ENCODE assay signal across 8 cellular contexts in genomic region chr9:35732185-35733108, GRCh38. TPM values are rescaled to one million over a fixed set of nuclear protein-coding genes. Genes with fewer than 3 reads are reported as not detected.
DNase-seq lines count a peak whose midpoint lies in the region; ATAC-seq and TF ChIP-seq lines count a peak whose summit lies in the region.

CREB3 (plus strand) TSS chr9:35732666; CDS start chr9:35732773, 107 bp downstream.
TLN1 (minus strand) TSS chr9:35732195; CDS start chr9:35725694, 6,501 bp downstream.

- DNase-seq in DMS79 (lab: John Stamatoyannopoulos, UW) (peak; percentile 97), KG1 (lab: John Stamatoyannopoulos, UW) (peak; percentile 98), erythroblast (lab: John Stamatoyannopoulos, UW) (peak; percentile 96 to 97)
- DNase-seq in activated T-cell treated with anti-CD3 and anti-CD28 coated beads, Interleukin-2, amount 50 U/mL, for 24 hours, result peak; percentile 97
- DNase-seq in stimulated activated CD8-positive, alpha-beta memory T cell treated with anti-CD3 and anti-CD28 coated beads, Interleukin-7, amount 100 ng/mL, for 24 hours (ENCODE audit: low read depth), result peak; percentile 93

- no peaks in the 10 kb centered on the region for H3K9me3 ChIP-seq in mucosa of stomach (ENCODE audit: control insufficient read depth, low read length)

- peak within 1 kb of the TSS; percentile 77 for H3K9ac ChIP-seq in mucosa of stomach (ENCODE audit: low read length)

- H3K27me3 ChIP-seq in mucosa of stomach (ENCODE audit: control insufficient read depth, insufficient read depth, low read length), result no peaks in the 10 kb centered on the region

- TF ChIP-seq POLR2A in erythroblast (IDR thresholded peaks at IDR 0.05; ENCODE audit: low read length), result peak; percentile 76

- H3K27me3 Mint-ChIP-seq in activated T-cell treated with anti-CD3 and anti-CD28 coated beads, Interleukin-2, amount 50 U/mL, for 24 hours, result no peaks in the 10 kb centered on the region

- ATAC-seq in GM21723 (IDR thresholded peaks at IDR 0.05; ENCODE audit: unreplicated experiment), result peak; percentile 82

- H3K4me1 Mint-ChIP-seq in activated T-cell treated with anti-CD3 and anti-CD28 coated beads, Interleukin-2, amount 50 U/mL, for 24 hours (ENCODE audit: low read depth), result peaks cover 24% of the 10 kb centered on the region

- peak within 1 kb of the TSS; percentile 98 for H3K27ac Mint-ChIP-seq in activated T-cell treated with anti-CD3 and anti-CD28 coated beads, Interleukin-2, amount 50 U/mL, for 24 hours

- H3K36me3 ChIP-seq in mucosa of stomach (ENCODE audit: control insufficient read depth, insufficient read depth, low read length), result peaks cover 12% of the 10 kb centered on the region

- peak within 1 kb of the TSS; percentile 91 for H3K4me3 ChIP-seq in mucosa of stomach (ENCODE audit: low read length)

- peaks cover 60% of the 10 kb centered on the region for H3K36me3 Mint-ChIP-seq in activated T-cell treated with anti-CD3 and anti-CD28 coated beads, Interleukin-2, amount 50 U/mL, for 24 hours (ENCODE audit: low read depth)

- peaks cover 47% of the 10 kb centered on the region for H3K4me1 ChIP-seq in mucosa of stomach (ENCODE audit: control insufficient read depth, insufficient read depth, low read length)

- no peaks in the 10 kb centered on the region for H3K9me3 Mint-ChIP-seq in activated T-cell treated with anti-CD3 and anti-CD28 coated beads, Interleukin-2, amount 50 U/mL, for 24 hours

- no peak within 1 kb of the TSS for H3K4me3 Mint-ChIP-seq in activated T-cell treated with anti-CD3 and anti-CD28 coated beads, Interleukin-2, amount 50 U/mL, for 24 hours

TF ChIP-seq in PFSK-1, 5 proteins besides CTCF, POLR2A, EP300 and RAD21:
- 0 out of 4 replicates have a peak, but pooled peaks of 1 of the 2 experiments have one; percentile 2 for TF ChIP-seq REST (IDR thresholded peaks at IDR 0.05; ENCODE audit: insufficient read depth in 1 of 2, low read depth in 2 of 2, low read length in 2 of 2)
- no peak for TF ChIP-seq TAF1 (IDR thresholded peaks at IDR 0.05; ENCODE audit: borderline replicate concordance, insufficient read depth, low read length)
- TF ChIP-seq POLR2AphosphoS5 (IDR thresholded peaks at IDR 0.05; ENCODE audit: low read depth, low read length), result peak; percentile 71
- peak; percentile 79 for TF ChIP-seq FOXP2 (optimal IDR thresholded peaks at IDR 0.05; ENCODE audit: borderline replicate concordance, extremely low read depth, extremely low read length, insufficient read depth)
- no peak; the same call in 1 of the 2 replicates for TF ChIP-seq SIN3A (IDR thresholded peaks at IDR 0.05; ENCODE audit: borderline replicate concordance, insufficient read depth, low read length)
TF ChIP-seq in PFSK-1: peak in this region for 3.

RNA-seq across cellular contexts. Expression of gene CREB3, which starts in this region (rescaled TPM):
- 14.7 TPM for polyA plus RNA-seq in PFSK-1 (2012; ENCODE audit: insufficient read length, low read depth)

RNA-seq across cellular contexts. Expression of gene TLN1, which starts in this region (rescaled TPM):
- 187 TPM for polyA plus RNA-seq in PFSK-1 (2012; ENCODE audit: insufficient read length, low read depth)

Comparison
In these comparisons a context has a peak if more than half of its experiments do, and no peak if none do; other contexts are left out.
1. Peak in every context shown above with its lines: DNase-seq, ATAC-seq and H3K4me3 ChIP-seq.